In the genomic region with DNA sequence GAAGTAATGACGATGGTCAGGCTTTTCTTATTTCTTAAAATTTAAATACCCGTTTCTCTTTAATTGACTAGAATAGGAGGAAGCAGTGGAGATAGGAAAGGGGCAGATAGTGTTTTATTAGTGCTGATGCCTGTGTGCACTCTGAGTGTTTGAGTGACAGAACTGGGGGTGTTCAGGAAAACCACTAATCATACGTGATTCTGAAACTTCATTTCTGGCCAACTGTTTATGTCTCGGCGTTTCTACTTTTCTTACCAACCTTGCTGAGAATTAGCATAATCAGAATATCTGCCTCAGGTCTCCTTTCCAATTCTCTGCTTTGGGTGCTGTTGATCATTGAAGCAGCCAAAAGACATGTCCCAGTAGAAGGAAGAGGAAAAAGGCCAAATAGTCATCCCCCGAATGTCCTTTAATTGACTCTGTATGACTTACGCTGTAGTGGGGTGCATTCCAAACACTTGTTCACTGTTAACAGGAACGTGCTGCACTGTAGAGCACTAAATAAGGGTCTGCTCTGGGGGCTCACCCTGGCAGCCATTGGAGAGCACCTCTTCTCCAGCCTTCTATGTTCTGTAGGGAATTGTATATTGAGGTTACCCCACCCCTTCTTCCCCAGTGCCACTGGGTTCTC, we compare ENCODE assay signal across 11 cellular contexts.
DNase-seq lines count a peak whose midpoint lies in the region; ATAC-seq, FAIRE-seq and TF ChIP-seq lines count a peak whose summit lies in the region.
"Had no signal": no experiment of that assay in that cellular context is flagged by ENCODE, and none has a peak within 500 bp of the region (broad histone marks: within the 10 kb centered on the region; RNA-seq: fewer than 3 reads in every experiment).

No MANE protein-coding gene starts in this region.

- no peak for TF ChIP-seq CTCF in HepG2 (CRISPR knock-in tag; IDR thresholded peaks at IDR 0.05)

- no peak for FAIRE-seq in HepG2 (lab: Jason Lieb, UNC)

- peak overlapping the region in 6 of 11 experiments; percentile 3 to 52 (median 16); a peak in 5 of 22 replicates for H3K9ac ChIP-seq in BLaER1 treated with 17β-estradiol and CSF1 and Interleukin-3, amounts not matched to agents 10 nM and 100 nM
- no peak overlapping the region for H3K9ac ChIP-seq in HepG2 (ENCODE audit: insufficient read depth, low read depth, low read length)

- CTCF ChIA-PET in HepG2 (lab: Yijun Ruan, JAX; ENCODE audit: low intra/inter-chr PET ratio, low total read pairs): no interaction called here

- H3K4me3 Mint-ChIP-seq in activated naive CD8-positive, alpha-beta T cell: peak overlapping the region; percentile 56

- intact Hi-C loops in HepG2 (cut with micrococcal nuclease; ENCODE audit: unreplicated experiment): no loop called here

- H3K27me3 Mint-ChIP-seq in activated naive CD8-positive, alpha-beta T cell: no peaks in the 10 kb centered on the region
- H3K27me3 Mint-ChIP-seq: IgD-negative memory B cell had no signal

- peaks cover 4 to 20% (median 16%) of the 10 kb centered on the region in 11 experiments; a peak in 18 of 22 replicates for H3K36me3 ChIP-seq in BLaER1 treated with 17β-estradiol and CSF1 and Interleukin-3, amounts not matched to agents 10 nM and 100 nM
- H3K36me3 ChIP-seq in HepG2 (replicated peaks in 1 of 2; ENCODE audit: control insufficient read depth in 1 of 2, insufficient read depth in 2 of 2, low read length in 2 of 2): no peaks in the 10 kb centered on the region; a peak in 1 of 5 replicates
- H3K36me3 ChIP-seq: BE2C, prostate gland had no signal

- TF ChIP-seq EP300 in HepG2 (IDR thresholded peaks at IDR 0.05; ENCODE audit: low read depth in 2 of 2, low read length in 2 of 2): no peak
- no peak for TF ChIP-seq EP300 in HepG2 (CRISPR knock-in tag; IDR thresholded peaks at IDR 0.05; ENCODE audit: borderline replicate concordance)

- peaks cover 58 to 99% (median 83%) of the 10 kb centered on the region in 11 experiments; a peak in 21 of 22 replicates for H4K20me1 ChIP-seq in BLaER1 treated with 17β-estradiol and CSF1 and Interleukin-3, amounts not matched to agents 10 nM and 100 nM
- H4K20me1 ChIP-seq in HepG2 (ENCODE audit: insufficient read depth, low read length): peaks cover 9% of the 10 kb centered on the region; the same call in 1 of the 2 replicates

- H2AFZ ChIP-seq in HepG2 (ENCODE audit: low read length): no peak overlapping the region

- DNase-seq in DMS153 treated with DMSO at 0.1 percent for 48 hours (lab: John Stamatoyannopoulos, UW; ENCODE audit: unreplicated experiment) (no peak), HepG2 (ENCODE audit: low spot score) (no peak), NCI-H510A treated with DMSO at 0.1 percent for 48 hours (lab: John Stamatoyannopoulos, UW) (no peak)
- DNase-seq: BE2C had no signal

- TF ChIP-seq RAD21 in HepG2 (CRISPR knock-in tag; IDR thresholded peaks at IDR 0.05): no peak

- H3K27ac Mint-ChIP-seq in activated naive CD8-positive, alpha-beta T cell: peak overlapping the region; percentile 74

- H3K4me1 Mint-ChIP-seq in activated naive CD8-positive, alpha-beta T cell (ENCODE audit: low read depth): peaks cover 70% of the 10 kb centered on the region

- peak overlapping the region; percentile 79 to 96 (median 84) for H3K4me2 ChIP-seq in BLaER1 treated with 17β-estradiol and CSF1 and Interleukin-3, amounts not matched to agents 10 nM and 100 nM
- H3K4me2 ChIP-seq in HepG2 (ENCODE audit: low read depth, low read length): no peak overlapping the region

- peak overlapping the region in 10 of 11 experiments; percentile 6 to 57 (median 36); a peak in 15 of 22 replicates for H3K27ac ChIP-seq in BLaER1 treated with 17β-estradiol and CSF1 and Interleukin-3, amounts not matched to agents 10 nM and 100 nM
- H3K27ac ChIP-seq in HepG2 (ENCODE audit: extremely low read length, insufficient read depth, low read length): no peak overlapping the region
- H3K27ac ChIP-seq: prostate gland had no signal

- in situ Hi-C loops in HepG2 (cut with HindIII; ENCODE audit: extremely low pct_ligation_motif_present, low pct_unique_long_range_greater_than_20kb): no loop called here

- no peaks in the 10 kb centered on the region for H3K9me3 Mint-ChIP-seq in activated naive CD8-positive, alpha-beta T cell (ENCODE audit: low read depth)
- H3K9me3 Mint-ChIP-seq: IgD-negative memory B cell had no signal

- peak; percentile 65 for ATAC-seq in GM18868 (IDR thresholded peaks at IDR 0.05; ENCODE audit: unreplicated experiment)
- peak; percentile 63 for ATAC-seq in HG03280 (IDR thresholded peaks at IDR 0.05; ENCODE audit: unreplicated experiment)
- ATAC-seq in HepG2: no peak
- ATAC-seq in HG03095 (IDR thresholded peaks at IDR 0.05; ENCODE audit: unreplicated experiment): no peak

- no peak for TF ChIP-seq POLR2A in HepG2 (IDR thresholded peaks at IDR 0.05; ENCODE audit: insufficient read depth in 1 of 2, low read depth in 2 of 2, low read length in 2 of 2)

- H3K36me3 Mint-ChIP-seq in activated naive CD8-positive, alpha-beta T cell: no peaks in the 10 kb centered on the region
- H3K36me3 Mint-ChIP-seq: IgD-negative memory B cell had no signal

- H3K4me1 ChIP-seq in BLaER1 treated with 17β-estradiol and CSF1 and Interleukin-3, amounts not matched to agents 10 nM and 100 nM: peaks cover 63 to 68% (median 66%) of the 10 kb centered on the region in 10 experiments
- peaks cover 31% of the 10 kb centered on the region for H3K4me1 ChIP-seq in HepG2 (ENCODE audit: insufficient read depth, low read length)
- H3K4me1 ChIP-seq: prostate gland had no signal

- H3K27me3 ChIP-seq in BLaER1 treated with 17β-estradiol and CSF1 and Interleukin-3, amounts not matched to agents 10 nM and 100 nM: no peaks in the 10 kb centered on the region
- H3K27me3 ChIP-seq in HepG2 (ENCODE audit: control insufficient read depth in 1 of 2, insufficient read depth in 2 of 2, low read length in 2 of 2): no peaks in the 10 kb centered on the region
- H3K27me3 ChIP-seq: BE2C had no signal

- POLR2A ChIA-PET in HepG2 (lab: Yijun Ruan, JAX): no interaction called here

- H3K4me3 ChIP-seq in BLaER1 treated with 17β-estradiol and CSF1 and Interleukin-3, amounts not matched to agents 10 nM and 100 nM: no peak overlapping the region
- H3K4me3 ChIP-seq in HepG2 (replicated peaks in 1 of 3; ENCODE audit: insufficient read depth in 1 of 3, low read depth in 2 of 3, low read length in 3 of 3): no peak overlapping the region
- H3K4me3 ChIP-seq: prostate gland had no signal

- peaks cover 0 to 18% (median 9%) of the 10 kb centered on the region in 11 experiments; a peak in 18 of 22 replicates for H3K9me3 ChIP-seq in BLaER1 treated with 17β-estradiol and CSF1 and Interleukin-3, amounts not matched to agents 10 nM and 100 nM (replicated peaks in 1 of 11)
- no peaks in the 10 kb centered on the region for H3K9me3 ChIP-seq in HepG2 (ENCODE audit: low read length)
- H3K9me3 ChIP-seq: BE2C, prostate gland had no signal

- WGBS in HepG2 (ENCODE audit: low lambda C conversion rate): 98% methylated on average over 8 of the region's 8 CpGs

- BruUV-seq in HepG2 (replicated peaks; lab: Mats Ljungman, UMichigan): no TSS peak

- peaks cover 10% of the 10 kb centered on the region for H3K79me2 ChIP-seq in HepG2 (ENCODE audit: insufficient read depth, low read length)

TF ChIP-seq in HepG2, 621 proteins besides CTCF, POLR2A, EP300 and RAD21 (continues in another document):
- no peak for TF ChIP-seq NFYC (CRISPR knock-in tag; IDR thresholded peaks at IDR 0.05)
- no peak for TF ChIP-seq KAT2B (IDR thresholded peaks at IDR 0.05; ENCODE audit: borderline replicate concordance, low read depth, low read length)
- no peak for TF ChIP-seq NCOA2 (CRISPR knock-in tag; IDR thresholded peaks at IDR 0.05)
- TF ChIP-seq, protein P1, sequence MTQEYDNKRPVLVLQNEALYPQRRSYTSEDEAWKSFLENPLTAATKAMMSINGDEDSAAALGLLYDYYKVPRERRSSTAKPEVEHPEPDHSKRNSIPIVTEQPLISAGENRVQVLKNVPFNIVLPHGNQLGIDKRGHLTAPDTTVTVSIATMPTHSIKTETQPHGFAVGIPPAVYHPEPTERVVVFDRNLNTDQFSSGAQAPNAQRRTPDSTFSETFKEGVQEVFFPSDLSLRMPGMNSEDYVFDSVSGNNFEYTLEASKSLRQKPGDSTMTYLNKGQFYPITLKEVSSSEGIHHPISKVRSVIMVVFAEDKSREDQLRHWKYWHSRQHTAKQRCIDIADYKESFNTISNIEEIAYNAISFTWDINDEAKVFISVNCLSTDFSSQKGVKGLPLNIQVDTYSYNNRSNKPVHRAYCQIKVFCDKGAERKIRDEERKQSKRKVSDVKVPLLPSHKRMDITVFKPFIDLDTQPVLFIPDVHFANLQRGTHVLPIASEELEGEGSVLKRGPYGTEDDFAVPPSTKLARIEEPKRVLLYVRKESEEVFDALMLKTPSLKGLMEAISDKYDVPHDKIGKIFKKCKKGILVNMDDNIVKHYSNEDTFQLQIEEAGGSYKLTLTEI (CRISPR knock-in tag; conservative IDR thresholded peaks at IDR 0.05): no peak
- TF ChIP-seq MAFF (IDR thresholded peaks at IDR 0.05; ENCODE audit: low read depth, low read length): no peak
- TF ChIP-seq, protein P2, sequence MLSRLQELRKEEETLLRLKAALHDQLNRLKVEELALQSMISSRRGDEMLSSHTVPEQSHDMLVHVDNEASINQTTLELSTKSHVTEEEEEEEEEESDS (CRISPR knock-in tag; IDR thresholded peaks at IDR 0.05; ENCODE audit: borderline replicate concordance): no peak
- TF ChIP-seq FIP1L1 (IDR thresholded peaks at IDR 0.05; ENCODE audit: borderline replicate concordance, insufficient read depth, low read depth, low read length): no peak
- TF ChIP-seq ZNF207 (IDR thresholded peaks at IDR 0.05; ENCODE audit: borderline replicate concordance): no peak
- no peak for TF ChIP-seq SALL2 (CRISPR knock-in tag; IDR thresholded peaks at IDR 0.05)
- no peak for TF ChIP-seq ZNF354B (CRISPR knock-in tag; IDR thresholded peaks at IDR 0.05)
- TF ChIP-seq, protein P3, sequence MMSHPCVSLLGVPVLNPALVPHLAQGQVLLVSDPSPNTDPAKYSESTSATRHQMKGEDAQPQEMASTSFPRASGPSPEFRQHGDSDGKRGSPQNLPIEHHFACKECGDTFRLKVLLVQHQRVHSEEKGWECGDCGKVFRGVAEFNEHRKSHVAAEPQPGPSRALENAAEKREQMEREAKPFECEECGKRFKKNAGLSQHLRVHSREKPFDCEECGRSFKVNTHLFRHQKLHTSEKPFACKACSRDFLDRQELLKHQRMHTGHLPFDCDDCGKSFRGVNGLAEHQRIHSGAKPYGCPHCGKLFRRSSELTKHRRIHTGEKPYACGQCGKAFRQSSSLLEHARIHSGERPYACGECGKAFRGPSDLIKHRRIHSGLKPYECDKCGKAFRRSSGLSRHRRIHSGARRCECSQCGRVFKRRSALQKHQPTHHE (CRISPR knock-in tag; IDR thresholded peaks at IDR 0.05; ENCODE audit: borderline replicate concordance): no peak
- TF ChIP-seq ZNF616 (CRISPR knock-in tag; IDR thresholded peaks at IDR 0.05; ENCODE audit: low read depth): no peak
- TF ChIP-seq TMF1 (CRISPR knock-in tag; IDR thresholded peaks at IDR 0.05; ENCODE audit: low read depth): no peak
- no peak for TF ChIP-seq ZFY (CRISPR knock-in tag; IDR thresholded peaks at IDR 0.05)
- no peak for TF ChIP-seq HNF4G (IDR thresholded peaks at IDR 0.05; ENCODE audit: borderline replicate concordance, low read depth, low read length)
- TF ChIP-seq HNF4G (CRISPR knock-in tag; IDR thresholded peaks at IDR 0.05; ENCODE audit: borderline replicate concordance, low read depth): no peak

Comparison
In these comparisons a context has a peak if more than half of its experiments do, and no peak if none do; other contexts are left out.
1. ATAC-seq: peak in GM18868 (single experiment) and HG03280 (single experiment); none in HepG2 (single experiment) and HG03095 (single experiment).